Comparison of ENCODE assay signal across 19 cellular contexts in the genomic region with DNA sequence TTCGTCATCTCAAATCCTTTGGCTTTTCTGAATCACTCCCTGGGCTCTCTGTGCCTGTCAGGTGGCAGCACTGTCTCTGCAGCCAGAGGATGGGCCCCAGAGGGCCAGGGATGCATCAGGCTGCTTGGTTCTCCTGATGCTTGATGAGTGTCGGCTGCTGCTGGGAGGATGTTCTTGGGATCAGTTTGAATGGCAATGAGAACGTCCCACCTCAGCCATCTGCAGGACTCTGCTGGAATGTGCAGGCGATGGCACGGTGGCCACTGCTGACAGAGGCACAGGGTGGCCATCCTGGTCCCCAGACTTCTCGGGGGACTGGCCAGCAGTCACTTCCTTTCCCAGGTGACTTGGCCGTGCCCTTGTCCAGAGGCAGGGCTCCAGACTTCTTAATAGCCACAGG.
DNase-seq lines count a peak whose midpoint lies in the region; ATAC-seq and TF ChIP-seq lines count a peak whose summit lies in the region.
"Had no signal": no experiment of that assay in that cellular context is flagged by ENCODE, and none has a peak within 500 bp of the region (broad histone marks: within the 10 kb centered on the region; RNA-seq: fewer than 3 reads in every experiment).

No MANE protein-coding gene starts in this region.

- no peak overlapping the region for H3K4me3 Mint-ChIP-seq in stimulated activated memory B cell treated with anti-CD40 and anti-IgM and Interleukin-4, amounts not matched to agents 10 μg/mL and 1 μg/mL and 100 μg/mL, for 72 hours
- H3K4me3 Mint-ChIP-seq in mesothelial cell of epicardium, result no peak overlapping the region
- H3K4me3 Mint-ChIP-seq: CD4-positive, alpha-beta T cell; T-cell had no signal

- H3K27me3 ChIP-seq in suprapubic skin, result no peaks in the 10 kb centered on the region

- peak overlapping the region; percentile 63 for H3K27ac Mint-ChIP-seq in stimulated activated memory B cell treated with anti-CD40 and anti-IgM and Interleukin-4, amounts not matched to agents 10 μg/mL and 1 μg/mL and 100 μg/mL, for 72 hours
- H3K27ac Mint-ChIP-seq in mesothelial cell of epicardium, result no peak overlapping the region
- H3K27ac Mint-ChIP-seq: T-cell had no signal

- no peak for TF ChIP-seq EP300 in suprapubic skin (IDR thresholded peaks at IDR 0.05)

- H3K4me1 Mint-ChIP-seq in stimulated activated memory B cell treated with anti-CD40 and anti-IgM and Interleukin-4, amounts not matched to agents 10 μg/mL and 1 μg/mL and 100 μg/mL, for 72 hours, result peaks cover 62% of the 10 kb centered on the region
- H3K4me1 Mint-ChIP-seq in mesothelial cell of epicardium, result peaks cover 10% of the 10 kb centered on the region

- H3K9me3 ChIP-seq in KOPT-K1 (ENCODE audit: insufficient read depth, low read length, poor library complexity, severe bottlenecking) (no peaks in the 10 kb centered on the region), suprapubic skin (no peaks in the 10 kb centered on the region)

- intact Hi-C loops in sciatic nerve (cut with DNase I), result no loop called here

- H3K27ac ChIP-seq in KOPT-K1 (ENCODE audit: low read depth, low read length, poor library complexity, severe bottlenecking) (peak overlapping the region; percentile 49), caudate nucleus (ENCODE audit: low read depth, low read length) (peak overlapping the region; percentile 74), suprapubic skin (no peak overlapping the region)
- H3K27ac ChIP-seq: skin epidermis, VCaP had no signal

- H3K9me3 Mint-ChIP-seq in stimulated activated memory B cell treated with anti-CD40 and anti-IgM and Interleukin-4, amounts not matched to agents 10 μg/mL and 1 μg/mL and 100 μg/mL, for 72 hours, result no peaks in the 10 kb centered on the region
- H3K9me3 Mint-ChIP-seq in mesothelial cell of epicardium, result peaks cover 6% of the 10 kb centered on the region
- H3K9me3 Mint-ChIP-seq: CD4-positive, alpha-beta T cell; naive thymus-derived CD4-positive, alpha-beta T cell; T-cell had no signal

- no peak overlapping the region for H3K4me3 ChIP-seq in suprapubic skin
- H3K4me3 ChIP-seq: skin epidermis had no signal

- WGBS in suprapubic skin, result 95% methylated on average over 2 of the region's 7 CpGs

- TF ChIP-seq CTCF in mesothelial cell of epicardium (IDR thresholded peaks at IDR 0.05; ENCODE audit: unreplicated experiment) (no peak), suprapubic skin (IDR thresholded peaks at IDR 0.05) (no peak)

- TF ChIP-seq POLR2A in suprapubic skin (IDR thresholded peaks at IDR 0.05), result no peak

- H3K36me3 ChIP-seq in KOPT-K1 (ENCODE audit: insufficient read depth, low read length) (peaks cover 19% of the 10 kb centered on the region), suprapubic skin (no peaks in the 10 kb centered on the region)

- H3K36me3 Mint-ChIP-seq in stimulated activated memory B cell treated with anti-CD40 and anti-IgM and Interleukin-4, amounts not matched to agents 10 μg/mL and 1 μg/mL and 100 μg/mL, for 72 hours, result no peaks in the 10 kb centered on the region
- H3K36me3 Mint-ChIP-seq in mesothelial cell of epicardium, result no peaks in the 10 kb centered on the region

- H3K27me3 Mint-ChIP-seq in stimulated activated memory B cell treated with anti-CD40 and anti-IgM and Interleukin-4, amounts not matched to agents 10 μg/mL and 1 μg/mL and 100 μg/mL, for 72 hours, result no peaks in the 10 kb centered on the region
- H3K27me3 Mint-ChIP-seq in mesothelial cell of epicardium (ENCODE audit: low read depth), result peaks cover 5% of the 10 kb centered on the region
- H3K27me3 Mint-ChIP-seq: CD4-positive, alpha-beta T cell; naive thymus-derived CD4-positive, alpha-beta T cell; T-cell had no signal

- DNase-seq in activated CD8-positive, alpha-beta memory T cell treated with anti-CD3 and anti-CD28 coated beads, Interleukin-2, amount 50 U/mL, for 48 hours, result peak; percentile 48
- no peak for DNase-seq in activated CD8-positive, alpha-beta memory T cell treated with anti-CD3 and anti-CD28 coated beads for 24 hours
- peak in 1 of 61 donors; percentile 27 for DNase-seq in caudate nucleus (lab: John Stamatoyannopoulos, UW)
- DNase-seq in mesothelial cell of epicardium (ENCODE audit: low spot score in 2 of 2, unreplicated experiment in 2 of 2), result no peak
- DNase-seq in sciatic nerve (ENCODE audit: low spot score), result no peak
- no peak for DNase-seq in suprapubic skin (ENCODE audit: low spot score in 2 of 2)
- DNase-seq: ACHN; activated naive CD4-positive, alpha-beta T cell treated with Interleukin-2 at 50 U/mL for 16 hours; CD4-positive, alpha-beta T cell; naive thymus-derived CD4-positive, alpha-beta T cell; NCI-H1417 treated with DMSO at 0.1 percent for 48 hours; NCI-H524 treated with DMSO at 0.1 percent for 48 hours; stimulated activated CD4-positive, alpha-beta T cell treated with anti-CD3 and anti-CD28 coated beads, Interleukin-2, amount 100 ng/mL, for 48 hours; T-cell had no signal

- ATAC-seq in stimulated activated memory B cell treated with anti-CD40 and anti-IgM and Interleukin-4, amounts not matched to agents 10 μg/mL and 1 μg/mL and 100 μg/mL, for 72 hours, result no peak
- no peak for ATAC-seq in sciatic nerve
- ATAC-seq: HCT116, T-cell had no signal

- peaks cover 16% of the 10 kb centered on the region for H3K4me1 ChIP-seq in suprapubic skin
